ENCODE assay signal across 24 cellular contexts in the genomic region with DNA sequence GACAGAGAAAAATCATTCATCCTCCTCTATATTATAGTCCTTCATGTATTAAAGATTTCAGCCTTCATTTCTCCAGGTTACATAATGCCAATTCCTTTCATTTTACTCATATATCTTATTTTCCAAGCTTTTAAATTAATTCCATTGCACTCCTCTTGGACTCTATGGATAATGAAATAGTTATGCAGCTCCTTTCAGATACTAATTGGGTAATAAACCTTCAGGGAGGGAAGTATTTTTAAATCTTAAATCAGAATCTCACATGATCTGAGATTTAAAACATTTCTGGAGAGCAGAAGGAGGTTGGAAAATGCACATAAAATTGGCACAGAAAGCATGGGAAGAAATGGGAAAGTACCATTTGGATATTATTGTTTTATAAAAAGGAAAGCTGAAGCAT.
DNase-seq lines count a peak whose midpoint lies in the region; ATAC-seq and TF ChIP-seq lines count a peak whose summit lies in the region.
"Had no signal": no experiment of that assay in that cellular context is flagged by ENCODE, and none has a peak within 500 bp of the region (broad histone marks: within the 10 kb centered on the region; RNA-seq: fewer than 3 reads in every experiment).

No MANE protein-coding gene starts in this region.

- H3K27me3 ChIP-seq in adipocyte (replicated peaks; ENCODE audit: control insufficient read depth, insufficient read depth, low read length) (no peaks in the 10 kb centered on the region), upper lobe of left lung (no peaks in the 10 kb centered on the region)
- H3K27me3 ChIP-seq: BLaER1, MG63, SJSA1 had no signal

- no peak overlapping the region for H3K9ac ChIP-seq in adipocyte (ENCODE audit: low read length)
- H3K9ac ChIP-seq: BLaER1 had no signal

- no peak for TF ChIP-seq EP300 in upper lobe of left lung (IDR thresholded peaks at IDR 0.05)

- H3K9me3 ChIP-seq in adipocyte (ENCODE audit: control insufficient read depth, low read length) (no peaks in the 10 kb centered on the region), upper lobe of left lung (no peaks in the 10 kb centered on the region)
- H3K9me3 ChIP-seq: BLaER1, HAP-1, MG63, SJSA1 had no signal

- ATAC-seq in GM21390 (IDR thresholded peaks at IDR 0.05; ENCODE audit: unreplicated experiment): no peak
- no peak for ATAC-seq in HG03039 (IDR thresholded peaks at IDR 0.05; ENCODE audit: unreplicated experiment)
- no peak for ATAC-seq in upper lobe of left lung (ENCODE audit: low FRiP score in 2 of 2)

- TF ChIP-seq POLR2A in upper lobe of left lung (IDR thresholded peaks at IDR 0.05): no peak

- H3K4me3 ChIP-seq in adipocyte (ENCODE audit: low read length) (no peak overlapping the region), fibroblast of the aortic adventitia (ENCODE audit: low read depth, low read length) (no peak overlapping the region), upper lobe of left lung (no peak overlapping the region)
- H3K4me3 ChIP-seq: BLaER1, HAP-1, MG63, PC-9, SJSA1 had no signal

- peak; percentile 14 for DNase-seq in GM03348 (ENCODE audit: low spot score)
- DNase-seq in adipocyte (ENCODE audit: low read depth): peak; percentile 31
- DNase-seq in fibroblast of the aortic adventitia (ENCODE audit: low read depth): peak; percentile 62
- no peak for DNase-seq in activated CD4-positive, CD25-positive, alpha-beta regulatory T cell treated with anti-CD3 and anti-CD28 coated beads, Interleukin-2, amount 50 U/mL, for 72 hours
- no peak for DNase-seq in upper lobe of left lung
- DNase-seq: CD4-positive, CD25-positive, alpha-beta regulatory T cell; DMS153; DND-41; GOT3; IMR-90; KG1; MG63; NCI-H1105 treated with DMSO at 0.1 percent for 48 hours; NCI-H146; NCI-H1930; NCI-H2107; NCI-H526 treated with DMSO at 0.1 percent for 48 hours; PC-9; Right ventricle myocardium superior had no signal

- H3K36me3 ChIP-seq in adipocyte (ENCODE audit: control insufficient read depth, insufficient read depth, low read length, severe bottlenecking) (no peaks in the 10 kb centered on the region), upper lobe of left lung (no peaks in the 10 kb centered on the region)
- H3K36me3 ChIP-seq: BLaER1, HAP-1, MG63, SJSA1 had no signal

- TF ChIP-seq CTCF in fibroblast of the aortic adventitia (IDR thresholded peaks at IDR 0.05; ENCODE audit: insufficient read depth, low read length) (no peak), upper lobe of left lung (IDR thresholded peaks at IDR 0.05) (no peak)

- peaks cover 20% of the 10 kb centered on the region for H3K4me1 ChIP-seq in adipocyte (ENCODE audit: control insufficient read depth, insufficient read depth, low read length)
- H3K4me1 ChIP-seq in upper lobe of left lung: peaks cover 0 to 11% (median 9%) of the 10 kb centered on the region in 4 donors
- H3K4me1 ChIP-seq: BLaER1, HAP-1 had no signal

- H3K27ac ChIP-seq in upper lobe of left lung: no peak overlapping the region
- H3K27ac ChIP-seq: BLaER1, PC-9, SJSA1 had no signal

Comparison
In these comparisons a context has a peak if more than half of its experiments do, and no peak if none do; other contexts are left out.
1. DNase-seq: peak in GM03348 (single experiment), adipocyte (single experiment) and fibroblast of the aortic adventitia (single experiment); none in activated CD4-positive, CD25-positive, alpha-beta regulatory T cell treated with anti-CD3 and anti-CD28 coated beads, Interleukin-2, amount 50 U/mL, for 72 hours (single experiment) and upper lobe of left lung (0 of 2).